ENCODE assay signal across 9 cellular contexts in the genomic region with DNA sequence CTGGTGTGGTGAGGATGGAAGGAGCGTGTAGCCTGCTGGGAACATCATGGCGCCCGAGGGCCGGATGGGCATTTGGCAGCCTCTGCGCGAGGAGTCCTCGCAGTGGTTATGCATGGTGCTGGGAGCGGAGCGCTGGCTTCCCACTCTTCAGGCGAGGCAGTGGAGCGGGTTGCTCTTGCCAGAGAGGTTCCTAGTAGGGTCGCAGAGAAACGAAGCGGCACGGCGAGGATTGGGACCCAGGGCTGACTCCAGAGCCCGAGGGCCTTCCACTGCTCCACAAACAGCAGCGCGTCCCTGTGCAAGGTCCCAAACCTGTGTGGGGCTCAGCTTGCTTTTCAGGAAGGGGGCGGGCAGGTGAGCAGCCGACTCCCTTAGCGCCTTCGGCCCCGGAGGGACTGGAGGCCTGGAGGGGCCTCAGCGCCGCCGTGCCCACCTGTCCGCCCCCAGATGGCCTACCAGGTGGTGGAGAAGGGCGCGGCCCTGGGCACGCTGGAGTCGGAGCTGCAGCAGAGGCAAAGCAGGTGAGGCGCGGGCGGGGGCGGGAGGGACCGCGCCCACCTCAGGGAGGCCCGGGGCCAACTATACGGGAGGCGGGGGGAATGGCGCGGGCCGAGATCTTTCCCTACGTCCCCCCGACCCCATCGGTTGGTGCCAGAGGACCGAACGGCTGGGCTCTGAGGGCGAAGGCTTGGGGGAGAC. TPM values are rescaled to one million over a fixed set of nuclear protein-coding genes. Genes with fewer than 3 reads are reported as not detected.
A peak's percentile ranks its signal among the peaks of the same experiment; 100 is the strongest.
DNase-seq lines count a peak whose midpoint lies in the region; ATAC-seq and TF ChIP-seq lines count a peak whose summit lies in the region.
"Had no signal": no experiment of that assay in that cellular context is flagged by ENCODE, and none has a peak within 500 bp of the region (broad histone marks: within the 10 kb centered on the region; RNA-seq: fewer than 3 reads in every experiment).

No MANE protein-coding gene starts in this region.

- H3K4me2 ChIP-seq in smooth muscle cell, result peak overlapping the region; percentile 99

- H4K20me1 ChIP-seq in smooth muscle cell (ENCODE audit: low read depth), result no peaks in the 10 kb centered on the region

- H3K4me3 ChIP-seq in WERI-Rb-1 (ENCODE audit: low read depth, low read length) (peak overlapping the region; percentile 48), iPS-15b (ENCODE audit: low read depth, low read length) (peak overlapping the region; percentile 78), smooth muscle cell (peak overlapping the region; percentile 61)

- H3K4me1 ChIP-seq in iPS-15b (ENCODE audit: control insufficient read depth, insufficient read depth, low read length) (no peaks in the 10 kb centered on the region), smooth muscle cell (ENCODE audit: low read depth) (peaks cover 7% of the 10 kb centered on the region)

- H3K9ac ChIP-seq in iPS-15b (ENCODE audit: low read depth, low read length) (peak overlapping the region; percentile 70), smooth muscle cell (ENCODE audit: low read depth) (no peak overlapping the region)

- 41% methylated on average over 46 of the region's 50 CpGs for WGBS in smooth muscle cell (ENCODE audit: low lambda C conversion rate)

- ATAC-seq in GM18517 (IDR thresholded peaks at IDR 0.05; ENCODE audit: unreplicated experiment), result no peak
- no peak for ATAC-seq in HG02763 (IDR thresholded peaks at IDR 0.05; ENCODE audit: unreplicated experiment)

- H3K27ac Mint-ChIP-seq in HFFc6, result no peak overlapping the region

- H3K36me3 ChIP-seq in WERI-Rb-1, result peaks cover 19% of the 10 kb centered on the region
- no peaks in the 10 kb centered on the region for H3K36me3 ChIP-seq in iPS-15b (ENCODE audit: control insufficient read depth, insufficient read depth, low read length)
- H3K36me3 ChIP-seq in smooth muscle cell (ENCODE audit: low read depth), result no peaks in the 10 kb centered on the region

- H3K27me3 ChIP-seq in WERI-Rb-1 (ENCODE audit: insufficient read depth, low read depth, severe bottlenecking) (no peaks in the 10 kb centered on the region), iPS-15b (ENCODE audit: control insufficient read depth, insufficient read depth, low read length) (peaks cover 8% of the 10 kb centered on the region), smooth muscle cell (ENCODE audit: low read depth) (no peaks in the 10 kb centered on the region)

- no peaks in the 10 kb centered on the region for H3F3A ChIP-seq in smooth muscle cell (ENCODE audit: low read depth)

- no peaks in the 10 kb centered on the region for H3K9me3 Mint-ChIP-seq in HFFc6

- H2AFZ ChIP-seq in smooth muscle cell (ENCODE audit: low read depth), result no peak overlapping the region

- H3K36me3 Mint-ChIP-seq in HFFc6 (ENCODE audit: low read depth), result peaks cover 19% of the 10 kb centered on the region

- DNase-seq in HFFc6, result no peak
- peak; percentile 35 for DNase-seq in WERI-Rb-1
- no peak for DNase-seq in smooth muscle cell (lab: John Stamatoyannopoulos, UW; ENCODE audit: unreplicated experiment)
- DNase-seq in DMS153 treated with DMSO at 0.1 percent for 48 hours (lab: John Stamatoyannopoulos, UW; ENCODE audit: unreplicated experiment), result no peak
- DNase-seq in anterior cingulate cortex (lab: John Stamatoyannopoulos, UW), result no peak
- DNase-seq: RPMI8226 had no signal

- peaks cover 43% of the 10 kb centered on the region for H3K4me1 Mint-ChIP-seq in HFFc6 (ENCODE audit: low read depth)

- H3K27ac ChIP-seq in WERI-Rb-1, result peak overlapping the region; percentile 58
- H3K27ac ChIP-seq in smooth muscle cell (ENCODE audit: low read depth), result no peak overlapping the region

- H3K9me3 ChIP-seq in WERI-Rb-1 (ENCODE audit: severe bottlenecking), result no peaks in the 10 kb centered on the region
- H3K9me3 ChIP-seq in iPS-15b (ENCODE audit: control insufficient read depth, insufficient read depth, low read length), result no peaks in the 10 kb centered on the region
- no peaks in the 10 kb centered on the region for H3K9me3 ChIP-seq in smooth muscle cell (replicated peaks; ENCODE audit: low read depth)

- H3K27me3 Mint-ChIP-seq in HFFc6 (ENCODE audit: insufficient read depth), result peaks cover 22% of the 10 kb centered on the region

- TF ChIP-seq CTCF in HFFc6 (IDR thresholded peaks at IDR 0.05) (no peak), WERI-Rb-1 (IDR thresholded peaks at IDR 0.05; ENCODE audit: low read depth, low read length) (no peak), smooth muscle cell (IDR thresholded peaks at IDR 0.05; ENCODE audit: borderline replicate concordance, insufficient read depth, poor library complexity, severe bottlenecking) (no peak)

- peak overlapping the region; percentile 49; the same call in 1 of the 2 replicates for H3K4me3 Mint-ChIP-seq in HFFc6

- H3K79me2 ChIP-seq in smooth muscle cell (ENCODE audit: low read depth), result no peaks in the 10 kb centered on the region

RNA-seq across cellular contexts. Expression of a gene that starts 7.2 kb away (rescaled TPM):
- 1 to 10 TPM; 5.4 to 9.5 (median 7.6) TPM for total RNA-seq in HFFc6 (2021; fragmentation: NEBNext Ultra II Directional; extraction: Animal tissue kit (Norgen Biotek cat#: 25700))
- total RNA-seq in smooth muscle cell, result 3.1 and 9.3 TPM in 2 replicates
- 7.4 and 16.1 TPM in 2 replicates for polyA plus RNA-seq in smooth muscle cell

RNA-seq across cellular contexts. Expression of a gene that starts 27.5 kb away (rescaled TPM):
- 10 to 100 TPM; 10.8 to 16.9 (median 15.8) TPM for total RNA-seq in HFFc6 (2021; fragmentation: NEBNext Ultra II Directional; extraction: Animal tissue kit (Norgen Biotek cat#: 25700))
- 87.7 and 113 TPM in 2 replicates for total RNA-seq in smooth muscle cell
- polyA plus RNA-seq in smooth muscle cell, result 130 and 249 TPM in 2 replicates
